8 cellular contexts compared by ENCODE assay signal in the genomic region with DNA sequence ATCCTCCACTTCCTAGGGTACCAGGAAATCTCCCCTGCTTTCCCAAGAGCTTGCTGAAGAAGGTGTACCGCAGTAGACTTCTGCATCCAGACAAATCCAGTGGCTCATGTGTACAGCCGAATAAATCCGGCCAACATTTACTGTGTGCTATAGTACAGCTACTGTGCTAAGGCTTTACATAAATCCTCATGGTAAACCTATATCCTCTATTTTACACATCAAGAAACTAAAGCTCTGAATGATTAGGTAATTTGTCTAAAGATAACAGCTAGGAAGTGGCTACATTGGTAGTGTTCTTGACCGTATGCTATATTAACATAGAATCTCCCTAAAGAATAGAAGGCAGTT. TPM values are rescaled to one million over a fixed set of nuclear protein-coding genes. Genes with fewer than 3 reads are reported as not detected.
DNase-seq lines count a peak whose midpoint lies in the region; ATAC-seq and TF ChIP-seq lines count a peak whose summit lies in the region.

No MANE protein-coding gene starts in this region.

- 29% methylated on average over 4 of the region's 4 CpGs for WGBS in aorta, 2 donors

- no peak overlapping the region; the same call in 1 of the 2 replicates for H3K9ac ChIP-seq in iPS-20b (ENCODE audit: low read depth, low read length)

- H3K9me3 ChIP-seq in iPS-20b (ENCODE audit: insufficient read depth, low read depth, low read length) (no peaks in the 10 kb centered on the region), thoracic aorta (no peaks in the 10 kb centered on the region), aorta (ENCODE audit: control insufficient read depth, low read length) (no peaks in the 10 kb centered on the region)

- 0 out of 2 replicates have a peak, but pooled peaks cover 3% of the 10 kb centered on the region for H3K36me3 ChIP-seq in iPS-20b (ENCODE audit: insufficient read depth, low read depth, low read length)
- peaks cover 3% of the 10 kb centered on the region for H3K36me3 ChIP-seq in thoracic aorta
- H3K36me3 ChIP-seq in aorta (ENCODE audit: control insufficient read depth in 1 of 2, insufficient read depth in 2 of 2, low read length in 1 of 2): peaks cover 0 to 3% of the 10 kb centered on the region in 2 donors

- intact Hi-C loops in aorta (cut with DNase I): loop anchor here (1.0 to 10.0 kb wide), 6 partner anchors 348 to 625 kb away; partner anchors contain the start of genes AGGF1 (in 1 of the 2) and ZBED3 (in 1 of the 2)

- H3K4me1 ChIP-seq in iPS-20b (ENCODE audit: insufficient read depth, low read length) (peaks cover 5% of the 10 kb centered on the region; the same call in 1 of the 2 replicates), thoracic aorta (ENCODE audit: control insufficient read depth in 1 of 2, low read depth in 2 of 2) (peaks cover 5 to 23% of the 10 kb centered on the region in 2 donors), aorta (ENCODE audit: control insufficient read depth in 1 of 2, insufficient read depth in 2 of 2, low read length in 2 of 2) (no peaks in the 10 kb centered on the region)

- H3K27ac ChIP-seq in C4-2B (peak overlapping the region; percentile 94), iPS-20b (ENCODE audit: low read length) (no peak overlapping the region), thoracic aorta (peak overlapping the region; percentile 59 to 89), aorta (ENCODE audit: low read depth in 1 of 2, low read length in 2 of 2) (peak overlapping the region in 1 of 2 donors; percentile 78)

- peak; percentile 38 for ATAC-seq in thoracic aorta (ENCODE audit: insufficient number of reproducible peaks, low FRiP score, low read depth)
- ATAC-seq in aorta (ENCODE audit: low FRiP score): no peak

- peak; percentile 68 for TF ChIP-seq CTCF in C4-2B (conservative IDR thresholded peaks at IDR 0.05)
- no peak for TF ChIP-seq CTCF in HFF-Myc (IDR thresholded peaks at IDR 0.05; ENCODE audit: low read depth, low read length, missing control alignments)
- no peak for TF ChIP-seq CTCF in WI38 (IDR thresholded peaks at IDR 0.05; ENCODE audit: low read depth, low read length)
- TF ChIP-seq CTCF in thoracic aorta (IDR thresholded peaks at IDR 0.05): no peak

- peaks cover 21% of the 10 kb centered on the region for H3K27me3 ChIP-seq in iPS-20b (ENCODE audit: insufficient read depth, low read length)
- no peaks in the 10 kb centered on the region for H3K27me3 ChIP-seq in thoracic aorta (replicated peaks; ENCODE audit: insufficient read depth)
- no peaks in the 10 kb centered on the region for H3K27me3 ChIP-seq in aorta (ENCODE audit: control insufficient read depth in 1 of 2, insufficient read depth in 2 of 2, low read length in 1 of 2)

- H3K4me3 ChIP-seq in HFF-Myc (replicated peaks; ENCODE audit: low read depth, low read length) (peak overlapping the region; percentile 66), WI38 (ENCODE audit: low read depth, low read length) (peak overlapping the region; percentile 77), iPS-20b (ENCODE audit: low read length) (peak overlapping the region; percentile 97; the same call in 1 of the 2 replicates), thoracic aorta (peak overlapping the region; percentile 75), aorta (ENCODE audit: low read length in 2 of 2) (no peak overlapping the region)

- DNase-seq in HFF-Myc (ENCODE audit: extremely low read depth, low read depth): no peak
- no peak for DNase-seq in thoracic aorta (ENCODE audit: low spot score)
- DNase-seq in aorta: no peak
- DNase-seq in NCI-H82 (lab: John Stamatoyannopoulos, UW): no peak
- no peak for DNase-seq in activated CD4-positive, CD25-positive, alpha-beta regulatory T cell treated with anti-CD3 and anti-CD28 coated beads, Interleukin-2, amount 50 U/mL, for 72 hours

RNA-seq across cellular contexts. Expression of gene WDR41, which starts 0.5 kb away (rescaled TPM):
- total RNA-seq in thoracic aorta (100 to 1,000 TPM in 1 of 2 donors, 10 to 100 TPM in 1; 48.9 to 129 TPM), aorta (10 to 100 TPM; 53.6 to 59.7 TPM)
- 10 to 100 TPM; 48.4 to 54.1 TPM for polyA plus RNA-seq in aorta

Comparison
In these comparisons a context has a peak if more than half of its experiments do, and no peak if none do; other contexts are left out.
1. H3K4me3 ChIP-seq: peak in HFF-Myc (single experiment), WI38 (single experiment), iPS-20b (single experiment) and thoracic aorta (single experiment); none in aorta (0 of 2).